Comparison of ENCODE assay signal across 8 cellular contexts in genomic region chr6:159174263-159174974, GRCh38. TPM values are rescaled to one million over a fixed set of nuclear protein-coding genes. Genes with fewer than 3 reads are reported as not detected.
A peak's percentile ranks its signal among the peaks of the same experiment; 100 is the strongest.
DNase-seq lines count a peak whose midpoint lies in the region; ATAC-seq and TF ChIP-seq lines count a peak whose summit lies in the region.

No MANE protein-coding gene starts in this region.

- H3K4me2 ChIP-seq in SK-N-SH, result peak overlapping the region; percentile 36

- TF ChIP-seq RAD21 in SK-N-SH (IDR thresholded peaks at IDR 0.05; ENCODE audit: low read length), result peak; percentile 92

- peak overlapping the region in 1 of 2 experiments; percentile 48; a peak in 1 of 4 replicates for H3K4me3 ChIP-seq in SK-N-SH (ENCODE audit: low read depth in 2 of 2, low read length in 1 of 2)
- no peak overlapping the region for H3K4me3 ChIP-seq in aorta (ENCODE audit: low read length in 2 of 2)

- H3K9ac ChIP-seq in SK-N-SH, result no peak overlapping the region

- H3K9me3 Mint-ChIP-seq in activated naive CD4-positive, alpha-beta T cell treated with anti-CD3 and anti-CD28 coated beads for 36 hours, result no peaks in the 10 kb centered on the region

- H3K4me1 Mint-ChIP-seq in activated naive CD4-positive, alpha-beta T cell treated with anti-CD3 and anti-CD28 coated beads for 36 hours (ENCODE audit: low read depth), result peaks cover 16% of the 10 kb centered on the region

- H3K4me1 ChIP-seq in SK-N-SH (ENCODE audit: control insufficient read depth in 1 of 2, insufficient read depth in 2 of 2, low read depth in 1 of 2, low read length in 1 of 2), result peaks cover 0 to 2% of the 10 kb centered on the region in 2 experiments; a peak in 1 of 4 replicates
- H3K4me1 ChIP-seq in aorta (ENCODE audit: control insufficient read depth in 1 of 2, insufficient read depth in 2 of 2, low read length in 2 of 2), result no peaks in the 10 kb centered on the region

- POLR2A ChIA-PET in SK-N-SH (lab: Yijun Ruan, JAX), result no interaction called here

- H3K9me3 ChIP-seq in SK-N-SH (no peaks in the 10 kb centered on the region), aorta (ENCODE audit: control insufficient read depth, low read length) (no peaks in the 10 kb centered on the region)

- H2AFZ ChIP-seq in SK-N-SH (ENCODE audit: low read depth), result no peak overlapping the region

- DNase-seq in DMS53 (lab: John Stamatoyannopoulos, UW) (peak; percentile 75), LHCN-M2 (ENCODE audit: low read depth) (peak; percentile 44), SK-N-SH (peak; percentile 82), globus pallidus (ENCODE audit: low spot score) (peak; percentile 55), pons (ENCODE audit: low spot score) (peak; percentile 56), aorta (peak; percentile 82 to 92)
- peak; percentile 81 for DNase-seq in activated naive CD4-positive, alpha-beta T cell treated with anti-CD3 and anti-CD28 coated beads for 36 hours

- TF ChIP-seq EP300 in SK-N-SH (IDR thresholded peaks at IDR 0.05; ENCODE audit: borderline replicate concordance in 1 of 2, low read depth in 1 of 2, low read length in 1 of 2), result no peak

- no peak overlapping the region for H3K27ac ChIP-seq in SK-N-SH (ENCODE audit: low read depth in 2 of 2, low read length in 1 of 2)
- H3K27ac ChIP-seq in aorta (ENCODE audit: low read depth in 1 of 2, low read length in 2 of 2), result no peak overlapping the region

- no peak overlapping the region for H3K4me3 Mint-ChIP-seq in activated naive CD4-positive, alpha-beta T cell treated with anti-CD3 and anti-CD28 coated beads for 36 hours

- no peaks in the 10 kb centered on the region for H4K20me1 ChIP-seq in SK-N-SH (ENCODE audit: insufficient read depth)

- CTCF ChIA-PET in SK-N-SH (lab: Yijun Ruan, JAX), result interaction anchor here (0.6 to 5.5 kb wide), 51 partner anchors 9 to 1237 kb away, joined by 3 to 85 read pairs (median 4); no protein-coding TSS in a partner anchor
- CTCF ChIA-PET in activated naive CD4-positive, alpha-beta T cell treated with anti-CD3 and anti-CD28 coated beads for 36 hours (lab: Charles Lee), result interaction anchor here (0.7 to 3.4 kb wide), 19 partner anchors 9 to 481 kb away, joined by 3 to 35 read pairs (median 4); no protein-coding TSS in a partner anchor

- peak; percentile 98 for TF ChIP-seq CTCF in SK-N-SH (IDR thresholded peaks at IDR 0.05)

- H3K79me2 ChIP-seq in SK-N-SH (ENCODE audit: insufficient read depth), result no peaks in the 10 kb centered on the region

- 9% methylated on average over 14 of the region's 19 CpGs for WGBS in SK-N-SH (ENCODE audit: low lambda C conversion rate)
- WGBS in aorta, 2 donors, result 9 to 10% methylated on average over 19 of the region's 19 CpGs

- no peak overlapping the region for H3K27ac Mint-ChIP-seq in activated naive CD4-positive, alpha-beta T cell treated with anti-CD3 and anti-CD28 coated beads for 36 hours

- H3K36me3 ChIP-seq in SK-N-SH (replicated peaks in 1 of 2; ENCODE audit: control insufficient read depth in 1 of 2, insufficient read depth in 2 of 2, low read length in 1 of 2), result no peaks in the 10 kb centered on the region
- H3K36me3 ChIP-seq in aorta (ENCODE audit: control insufficient read depth in 1 of 2, insufficient read depth in 2 of 2, low read length in 1 of 2), result no peaks in the 10 kb centered on the region

- intact Hi-C loops in activated naive CD4-positive, alpha-beta T cell treated with anti-CD3 and anti-CD28 coated beads for 36 hours (cut with micrococcal nuclease), result loop anchor here (1.0 to 5.0 kb wide), 5 partner anchors 78 to 767 kb away; no protein-coding TSS in a partner anchor
- intact Hi-C loops in aorta (cut with DNase I), result loop anchor here (2.0 to 10.0 kb wide), 6 partner anchors 38 to 288 kb away; no protein-coding TSS in a partner anchor

- H3K27me3 ChIP-seq in SK-N-SH (ENCODE audit: insufficient read depth), result peaks cover 61% of the 10 kb centered on the region
- H3K27me3 ChIP-seq in aorta (ENCODE audit: control insufficient read depth in 1 of 2, insufficient read depth in 2 of 2, low read length in 1 of 2), result no peaks in the 10 kb centered on the region

- ATAC-seq in GM21576 (IDR thresholded peaks at IDR 0.05; ENCODE audit: unreplicated experiment) (peak; percentile 82), aorta (ENCODE audit: low FRiP score) (peak; percentile 85)

- H3K36me3 Mint-ChIP-seq in activated naive CD4-positive, alpha-beta T cell treated with anti-CD3 and anti-CD28 coated beads for 36 hours (ENCODE audit: low read depth), result no peaks in the 10 kb centered on the region

- no peaks in the 10 kb centered on the region for H3K9me2 ChIP-seq in SK-N-SH

- H3K27me3 Mint-ChIP-seq in activated naive CD4-positive, alpha-beta T cell treated with anti-CD3 and anti-CD28 coated beads for 36 hours (ENCODE audit: low read depth), result peaks cover 49% of the 10 kb centered on the region

- no peaks in the 10 kb centered on the region for H3F3A ChIP-seq in SK-N-SH (replicated peaks; ENCODE audit: insufficient read depth)

TF ChIP-seq in SK-N-SH, 30 proteins besides CTCF, POLR2A, EP300 and RAD21:
- peak; percentile 72 for TF ChIP-seq SMC3 (IDR thresholded peaks at IDR 0.05; ENCODE audit: low read depth, low read length)
- peak; percentile 44 for TF ChIP-seq GATA2 (CRISPR knock-in tag; IDR thresholded peaks at IDR 0.05)
- no peak for TF ChIP-seq RFX5 (IDR thresholded peaks at IDR 0.05; ENCODE audit: low read length)
- 0 out of 2 replicates have a peak, but pooled peaks have one; percentile 14 for TF ChIP-seq MAX (IDR thresholded peaks at IDR 0.05; ENCODE audit: low read depth)
- TF ChIP-seq FOXJ3 (CRISPR knock-in tag; IDR thresholded peaks at IDR 0.05), result no peak
TF ChIP-seq in SK-N-SH: peak in this region for 3.

RNA-seq across cellular contexts. Expression of gene FNDC1, which starts 5.2 kb away (rescaled TPM):
- total RNA-seq in LHCN-M2 (2014; rRNA removed) (not detected in 2 replicates), aorta (1 to 10 TPM; 1.4 to 2.5 TPM)
- polyA plus RNA-seq in LHCN-M2 (2012), result 0.05 TPM
- polyA plus RNA-seq in SK-N-SH (2012; rRNA removed) (not detected in 2 replicates), aorta (under 1 TPM; 0.38 to 0.82 TPM)
- not detected in 2 replicates for polyA plus RNA-seq in SK-N-SH (2012; cell fraction: cytosol; rRNA removed)
- not detected in 2 replicates for polyA plus RNA-seq in SK-N-SH (2012; cell fraction: nucleus; rRNA removed)
- not detected for total RNA-seq in activated naive CD4-positive, alpha-beta T cell treated with anti-CD3 and anti-CD28 coated beads for 36 hours
